In the genomic region with DNA sequence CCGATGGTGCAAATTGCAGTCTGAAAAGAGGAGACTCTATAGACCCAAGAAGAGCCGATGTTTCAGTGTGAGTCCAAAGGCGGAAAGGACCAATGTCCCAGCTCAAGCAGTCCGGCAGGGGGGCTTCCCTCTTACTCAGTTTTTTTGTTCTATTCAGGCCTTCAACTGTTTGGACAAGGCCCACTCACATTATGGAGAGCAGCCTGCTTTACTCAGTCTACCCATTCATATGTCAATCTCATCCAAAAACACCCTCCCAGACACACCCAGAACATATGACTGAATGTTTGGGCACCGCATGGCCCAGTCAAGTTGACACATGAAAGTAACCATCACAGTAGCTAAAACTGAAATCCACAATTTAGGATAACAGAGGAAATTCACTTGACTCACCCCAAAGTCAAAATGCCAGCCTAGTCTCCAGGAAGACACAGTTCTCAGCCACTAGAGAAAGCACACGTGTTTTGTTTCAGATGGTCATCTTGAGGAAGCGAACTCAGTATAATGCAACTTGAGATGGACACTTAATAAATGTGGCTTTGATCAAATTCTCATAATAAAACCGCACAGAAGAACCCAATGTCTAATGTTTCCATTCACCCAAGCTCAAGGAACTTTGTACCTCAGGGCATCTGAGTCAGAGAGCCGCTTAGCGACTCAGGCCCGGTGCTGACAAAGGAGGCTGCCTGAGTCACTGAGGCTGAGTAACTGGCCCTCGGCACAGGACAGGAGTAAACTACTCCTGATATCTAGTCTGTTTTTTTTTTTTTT, we compare ENCODE assay signal across 9 cellular contexts. TPM values are rescaled to one million over a fixed set of nuclear protein-coding genes. Genes with fewer than 3 reads are reported as not detected.
DNase-seq lines count a peak whose midpoint lies in the region; ATAC-seq and TF ChIP-seq lines count a peak whose summit lies in the region.
"Had no signal": no experiment of that assay in that cellular context is flagged by ENCODE, and none has a peak within 500 bp of the region (broad histone marks: within the 10 kb centered on the region; RNA-seq: fewer than 3 reads in every experiment).

No MANE protein-coding gene starts in this region.

- H3K27me3 Mint-ChIP-seq in activated T-cell treated with anti-CD3 and anti-CD28 coated beads, Interleukin-2, amount 50 U/mL, for 24 hours: peaks cover 24% of the 10 kb centered on the region
- peaks cover 63% of the 10 kb centered on the region for H3K27me3 Mint-ChIP-seq in stimulated activated memory B cell treated with anti-CD40 and anti-IgM and Interleukin-4, amounts not matched to agents 10 μg/mL and 1 μg/mL and 100 μg/mL, for 72 hours

- H3K4me1 Mint-ChIP-seq in activated T-cell treated with anti-CD3 and anti-CD28 coated beads, Interleukin-2, amount 50 U/mL, for 24 hours (ENCODE audit: low read depth): peaks cover 19% of the 10 kb centered on the region
- H3K4me1 Mint-ChIP-seq in stimulated activated memory B cell treated with anti-CD40 and anti-IgM and Interleukin-4, amounts not matched to agents 10 μg/mL and 1 μg/mL and 100 μg/mL, for 72 hours: peaks cover 9% of the 10 kb centered on the region

- 74% methylated on average over 12 of the region's 12 CpGs for WGBS in hepatocyte (ENCODE audit: low lambda C conversion rate, missing lambda C conversion rate)

- no peaks in the 10 kb centered on the region for H3K4me1 ChIP-seq in hepatocyte (ENCODE audit: insufficient read depth)

- H3K79me2 ChIP-seq in hepatocyte: peaks cover 23% of the 10 kb centered on the region

- H3K9me3 ChIP-seq in hepatocyte (ENCODE audit: low read depth): no peaks in the 10 kb centered on the region

- no peaks in the 10 kb centered on the region for H3K36me3 Mint-ChIP-seq in activated T-cell treated with anti-CD3 and anti-CD28 coated beads, Interleukin-2, amount 50 U/mL, for 24 hours (ENCODE audit: low read depth)
- H3K36me3 Mint-ChIP-seq in stimulated activated memory B cell treated with anti-CD40 and anti-IgM and Interleukin-4, amounts not matched to agents 10 μg/mL and 1 μg/mL and 100 μg/mL, for 72 hours: no peaks in the 10 kb centered on the region

- no peaks in the 10 kb centered on the region for H4K20me1 ChIP-seq in hepatocyte (ENCODE audit: insufficient read depth, poor library complexity, severe bottlenecking)

- TF ChIP-seq CTCF in hepatocyte (IDR thresholded peaks at IDR 0.05; ENCODE audit: poor library complexity): no peak

- H3K4me3 Mint-ChIP-seq in activated T-cell treated with anti-CD3 and anti-CD28 coated beads, Interleukin-2, amount 50 U/mL, for 24 hours: no peak overlapping the region
- no peak overlapping the region for H3K4me3 Mint-ChIP-seq in stimulated activated memory B cell treated with anti-CD40 and anti-IgM and Interleukin-4, amounts not matched to agents 10 μg/mL and 1 μg/mL and 100 μg/mL, for 72 hours

- no peak overlapping the region for H2AFZ ChIP-seq in hepatocyte

- peak overlapping the region; percentile 53 for H3K27ac ChIP-seq in hepatocyte
- H3K27ac ChIP-seq: SK-N-MC had no signal

- ATAC-seq in HG02642 (IDR thresholded peaks at IDR 0.05; ENCODE audit: poor library complexity, unreplicated experiment) (no peak), GM19035 (IDR thresholded peaks at IDR 0.05; ENCODE audit: unreplicated experiment) (no peak)
- no peak for ATAC-seq in stimulated activated memory B cell treated with anti-CD40 and anti-IgM and Interleukin-4, amounts not matched to agents 10 μg/mL and 1 μg/mL and 100 μg/mL, for 72 hours

- peak overlapping the region; percentile 95 for H3K4me2 ChIP-seq in hepatocyte

- no peak overlapping the region for H3K4me3 ChIP-seq in hepatocyte
- H3K4me3 ChIP-seq: SK-N-MC had no signal

- no peaks in the 10 kb centered on the region for H3K27me3 ChIP-seq in hepatocyte

- in situ Hi-C loops in G401 (cut with HindIII; ENCODE audit: low sequenced_read_pairs): loop anchor here (25.0 kb wide), 1 partner anchor 116 kb away; no protein-coding TSS in a partner anchor

- H3K27ac Mint-ChIP-seq in activated T-cell treated with anti-CD3 and anti-CD28 coated beads, Interleukin-2, amount 50 U/mL, for 24 hours: peak overlapping the region; percentile 80
- no peak overlapping the region for H3K27ac Mint-ChIP-seq in stimulated activated memory B cell treated with anti-CD40 and anti-IgM and Interleukin-4, amounts not matched to agents 10 μg/mL and 1 μg/mL and 100 μg/mL, for 72 hours

- H3K9me3 Mint-ChIP-seq in activated T-cell treated with anti-CD3 and anti-CD28 coated beads, Interleukin-2, amount 50 U/mL, for 24 hours: no peaks in the 10 kb centered on the region
- H3K9me3 Mint-ChIP-seq in stimulated activated memory B cell treated with anti-CD40 and anti-IgM and Interleukin-4, amounts not matched to agents 10 μg/mL and 1 μg/mL and 100 μg/mL, for 72 hours: no peaks in the 10 kb centered on the region

- DNase-seq in HS-5 (ENCODE audit: low read depth) (peak; percentile 96), hepatocyte (ENCODE audit: low spot score) (peak; percentile 80), G401 (ENCODE audit: low spot score) (no peak)
- DNase-seq in activated T-cell treated with anti-CD3 and anti-CD28 coated beads, Interleukin-2, amount 50 U/mL, for 24 hours: peak; percentile 47
- peak; percentile 22 for DNase-seq in stimulated activated CD8-positive, alpha-beta memory T cell treated with anti-CD3 and anti-CD28 coated beads, Interleukin-12 subunit alpha, Interleukin-12 subunit beta, amount 100 ng/mL, for 4 hours (ENCODE audit: low read depth)

- H3K36me3 ChIP-seq in hepatocyte (replicated peaks; ENCODE audit: insufficient read depth, low read depth): no peaks in the 10 kb centered on the region

- no peaks in the 10 kb centered on the region for H3K9me2 ChIP-seq in hepatocyte (replicated peaks; ENCODE audit: insufficient read depth)

RNA-seq across cellular contexts. Expression of a gene that starts 2.4 kb away (rescaled TPM):
- total RNA-seq in hepatocyte: 17.9 and 19.7 TPM in 2 replicates
- polyA plus RNA-seq in hepatocyte: 18.8 and 22.3 TPM in 2 replicates
- 54.6 and 70.4 TPM in 2 replicates for total RNA-seq in G401 (2014; rRNA removed; shearing (Covaris generic))

RNA-seq across cellular contexts. Expression of a gene that starts 59.1 kb away (rescaled TPM):
- 16.3 and 19.6 TPM in 2 replicates for total RNA-seq in hepatocyte
- 13.5 and 16.9 TPM in 2 replicates for polyA plus RNA-seq in hepatocyte
- 8.3 and 46.0 TPM in 2 replicates for total RNA-seq in G401 (2014; rRNA removed; shearing (Covaris generic))
